ENCODE assay signal across 8 cellular contexts in genomic region chr1:35192853-35193664, GRCh38. TPM values are rescaled to one million over a fixed set of nuclear protein-coding genes. Genes with fewer than 3 reads are reported as not detected.
A peak's percentile ranks its signal among the peaks of the same experiment; 100 is the strongest.
DNase-seq lines count a peak whose midpoint lies in the region; ATAC-seq and TF ChIP-seq lines count a peak whose summit lies in the region.

A gene with protein sequence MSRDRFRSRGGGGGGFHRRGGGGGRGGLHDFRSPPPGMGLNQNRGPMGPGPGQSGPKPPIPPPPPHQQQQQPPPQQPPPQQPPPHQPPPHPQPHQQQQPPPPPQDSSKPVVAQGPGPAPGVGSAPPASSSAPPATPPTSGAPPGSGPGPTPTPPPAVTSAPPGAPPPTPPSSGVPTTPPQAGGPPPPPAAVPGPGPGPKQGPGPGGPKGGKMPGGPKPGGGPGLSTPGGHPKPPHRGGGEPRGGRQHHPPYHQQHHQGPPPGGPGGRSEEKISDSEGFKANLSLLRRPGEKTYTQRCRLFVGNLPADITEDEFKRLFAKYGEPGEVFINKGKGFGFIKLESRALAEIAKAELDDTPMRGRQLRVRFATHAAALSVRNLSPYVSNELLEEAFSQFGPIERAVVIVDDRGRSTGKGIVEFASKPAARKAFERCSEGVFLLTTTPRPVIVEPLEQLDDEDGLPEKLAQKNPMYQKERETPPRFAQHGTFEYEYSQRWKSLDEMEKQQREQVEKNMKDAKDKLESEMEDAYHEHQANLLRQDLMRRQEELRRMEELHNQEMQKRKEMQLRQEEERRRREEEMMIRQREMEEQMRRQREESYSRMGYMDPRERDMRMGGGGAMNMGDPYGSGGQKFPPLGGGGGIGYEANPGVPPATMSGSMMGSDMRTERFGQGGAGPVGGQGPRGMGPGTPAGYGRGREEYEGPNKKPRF (minus strand): TSS chr1:35193145. CDS start chr1:35193049, 96 bp downstream.

- H3K27me3 ChIP-seq in KMS-11 (ENCODE audit: insufficient read depth, low read depth) (no peaks in the 10 kb centered on the region), Peyer's patch (no peaks in the 10 kb centered on the region), muscle layer of colon (ENCODE audit: control insufficient read depth in 1 of 2, insufficient read depth in 2 of 2, low read length in 2 of 2) (no peaks in the 10 kb centered on the region)

- H3K4me1 ChIP-seq in KMS-11 (ENCODE audit: low read depth, poor library complexity, severe bottlenecking) (peaks cover 22% of the 10 kb centered on the region), Peyer's patch (peaks cover 4 to 37% (median 7%) of the 10 kb centered on the region in 4 donors), muscle layer of colon (ENCODE audit: insufficient read depth, low read length) (peaks cover 32% of the 10 kb centered on the region)

- H3K79me2 ChIP-seq in KMS-11 (ENCODE audit: insufficient read depth, low read depth) = peaks cover 49% of the 10 kb centered on the region

- no peak for TF ChIP-seq CTCF in KMS-11 (conservative IDR thresholded peaks at IDR 0.05; ENCODE audit: low read depth, low read length)
- TF ChIP-seq CTCF in Peyer's patch (IDR thresholded peaks at IDR 0.05) = no peak

- H3K4me2 ChIP-seq in KMS-11 = peak within 1 kb of the TSS; percentile 97

- peak within 1 kb of the TSS; percentile 88 for H2AFZ ChIP-seq in KMS-11 (ENCODE audit: low read depth)

- peak; percentile 86 to 87 for TF ChIP-seq POLR2A in Peyer's patch (IDR thresholded peaks at IDR 0.05)

- peak within 1 kb of the TSS; percentile 99 for H3K9ac ChIP-seq in KMS-11
- H3K9ac ChIP-seq in muscle layer of colon (ENCODE audit: low read length) = peak within 1 kb of the TSS; percentile 94

- H3K4me3 ChIP-seq in KMS-11 (IDR thresholded peaks at IDR 0.05; ENCODE audit: insufficient read depth, low read depth, low read length) (peak within 1 kb of the TSS; percentile 40), Peyer's patch (peak within 1 kb of the TSS; percentile 98 to 99 (median 99)), muscle layer of colon (ENCODE audit: low read depth in 1 of 2, low read length in 2 of 2) (peak within 1 kb of the TSS; percentile 95 to 97)

- ATAC-seq in GM21737 (IDR thresholded peaks at IDR 0.05; ENCODE audit: unreplicated experiment) = peak; percentile 87
- ATAC-seq in esophagus mucosa = peak; percentile 97

- H3K36me3 ChIP-seq in KMS-11 (ENCODE audit: insufficient read depth) (peaks cover 35% of the 10 kb centered on the region), Peyer's patch (peaks cover 0 to 33% (median 0%) of the 10 kb centered on the region in 3 donors), muscle layer of colon (ENCODE audit: insufficient read depth, low read length) (peaks cover 36% of the 10 kb centered on the region)

- H4K20me1 ChIP-seq in KMS-11 (ENCODE audit: insufficient read depth) = peaks cover 30% of the 10 kb centered on the region

- H3K9me3 ChIP-seq in Peyer's patch (no peaks in the 10 kb centered on the region), muscle layer of colon (ENCODE audit: low read length) (no peaks in the 10 kb centered on the region)

- peak within 1 kb of the TSS; percentile 92 for H3K27ac ChIP-seq in KMS-11
- H3K27ac ChIP-seq in Peyer's patch = peak within 1 kb of the TSS; percentile 98 to 99 (median 99)
- peak within 1 kb of the TSS; percentile 96 for H3K27ac ChIP-seq in muscle layer of colon (ENCODE audit: low read depth, low read length)

- DNase-seq in DMS79 (lab: John Stamatoyannopoulos, UW) = peak; percentile 99
- DNase-seq in Peyer's patch = peak; percentile 97 to 98 (median 97)
- DNase-seq in activated T-cell treated with anti-CD3 and anti-CD28 coated beads, Interleukin-2, amount 50 U/mL, for 48 hours = peak; percentile 100
- DNase-seq in stimulated activated CD8-positive, alpha-beta memory T cell treated with anti-CD3 and anti-CD28 coated beads, Interleukin-7, amount 100 ng/mL, for 24 hours (ENCODE audit: low read depth) = peak; percentile 94

RNA-seq across cellular contexts. Expression of the gene that starts here (rescaled TPM):
- total RNA-seq in Peyer's patch (100 to 1,000 TPM; 177 to 629 (median 255) TPM), esophagus mucosa (116 TPM)

Comparison
In these comparisons a context has a peak if more than half of its experiments do, and no peak if none do; other contexts are left out.
1. Peak in every context shown above with its lines: DNase-seq, ATAC-seq, H3K4me3 ChIP-seq and H3K27ac ChIP-seq.
2. H3K4me3 ChIP-seq: peak in every context shown above with its lines; median percentile 99 in Peyer's patch; 96 in muscle layer of colon; 40 in KMS-11.